ENCODE assay signal across 8 cellular contexts in genomic region chr7:105388373-105389089, GRCh38. TPM values are rescaled to one million over a fixed set of nuclear protein-coding genes. Genes with fewer than 3 reads are reported as not detected.
DNase-seq lines count a peak whose midpoint lies in the region; ATAC-seq and TF ChIP-seq lines count a peak whose summit lies in the region.

Gene SRPK2 (minus strand): TSS chr7:105388921.

- peak; percentile 67 for DNase-seq in CD1c-positive myeloid dendritic cell (ENCODE audit: extremely low spot score)
- DNase-seq in OCI-M1 (lab: John Stamatoyannopoulos, UW) = peak; percentile 54
- peak; percentile 75 for DNase-seq in activated T-helper 1 cell treated with anti-CD3 and anti-CD28 coated beads, Interleukin-12 subunit alpha, Interleukin-12 subunit beta, Interleukin-2, Interleukin-4 antibody, amounts not matched to agents 30 ng/mL and 10 ng/mL and 1 ng/mL, durations not matched to agents 14 hours and 24 hours and 36 hours (ENCODE audit: low spot score)
- peak; percentile 61 for DNase-seq in fibroblast of gingiva (ENCODE audit: low read depth)
- DNase-seq in natural killer cell treated with Interleukin-12 subunit alpha and Interleukin-12 subunit beta and Interleukin-15 and Interleukin-18, amount 100 ng/mL, for 72 hours (ENCODE audit: low spot score) = peak; percentile 90
- peak; percentile 49 to 80 (median 65) for DNase-seq in stimulated activated naive CD4-positive, alpha-beta T cell (lab: John Stamatoyannopoulos, UW)

- peaks cover 9% of the 10 kb centered on the region for H3K36me3 Mint-ChIP-seq in activated T-helper 1 cell treated with anti-CD3 and anti-CD28 coated beads, Interleukin-12 subunit alpha, Interleukin-12 subunit beta, Interleukin-2, Interleukin-4 antibody, amounts not matched to agents 30 ng/mL and 10 ng/mL and 1 ng/mL, durations not matched to agents 14 hours and 24 hours and 36 hours (ENCODE audit: low read depth)
- H3K36me3 Mint-ChIP-seq in natural killer cell treated with Interleukin-12 subunit alpha and Interleukin-12 subunit beta and Interleukin-15 and Interleukin-18, amount 100 ng/mL, for 72 hours = peaks cover 5% of the 10 kb centered on the region

- peak; percentile 55 for TF ChIP-seq POLR2A in GM19099 (IDR thresholded peaks at IDR 0.05; ENCODE audit: extremely low read depth, insufficient read length, low read depth)

- intact Hi-C loops in activated T-helper 1 cell treated with anti-CD3 and anti-CD28 coated beads, Interleukin-12 subunit alpha, Interleukin-12 subunit beta, Interleukin-2, Interleukin-4 antibody, amounts not matched to agents 30 ng/mL and 10 ng/mL and 1 ng/mL, durations not matched to agents 14 hours and 24 hours and 36 hours (cut with micrococcal nuclease) = loop anchor here (1.0 to 5.0 kb wide), 8 partner anchors 36 to 1181 kb away; partner anchors contain the start of genes ORC5 and PUS7

- peaks cover 29% of the 10 kb centered on the region for H3K4me1 Mint-ChIP-seq in activated T-helper 1 cell treated with anti-CD3 and anti-CD28 coated beads, Interleukin-12 subunit alpha, Interleukin-12 subunit beta, Interleukin-2, Interleukin-4 antibody, amounts not matched to agents 30 ng/mL and 10 ng/mL and 1 ng/mL, durations not matched to agents 14 hours and 24 hours and 36 hours (ENCODE audit: low read depth)
- peaks cover 24 to 31% of the 10 kb centered on the region in 2 donors for H3K4me1 Mint-ChIP-seq in natural killer cell treated with Interleukin-12 subunit alpha and Interleukin-12 subunit beta and Interleukin-15 and Interleukin-18, amount 100 ng/mL, for 72 hours (ENCODE audit: low read depth in 2 of 2)

- peak; percentile 82 for ATAC-seq in HG03432 (IDR thresholded peaks at IDR 0.05; ENCODE audit: unreplicated experiment)
- peak; percentile 91 to 94 for ATAC-seq in natural killer cell treated with Interleukin-12 subunit alpha and Interleukin-12 subunit beta and Interleukin-15 and Interleukin-18, amount 100 ng/mL, for 72 hours

- no peaks in the 10 kb centered on the region for H3K9me3 Mint-ChIP-seq in activated T-helper 1 cell treated with anti-CD3 and anti-CD28 coated beads, Interleukin-12 subunit alpha, Interleukin-12 subunit beta, Interleukin-2, Interleukin-4 antibody, amounts not matched to agents 30 ng/mL and 10 ng/mL and 1 ng/mL, durations not matched to agents 14 hours and 24 hours and 36 hours
- no peaks in the 10 kb centered on the region for H3K9me3 Mint-ChIP-seq in natural killer cell treated with Interleukin-12 subunit alpha and Interleukin-12 subunit beta and Interleukin-15 and Interleukin-18, amount 100 ng/mL, for 72 hours

- peak within 1 kb of the TSS; percentile 95 for H3K27ac Mint-ChIP-seq in activated T-helper 1 cell treated with anti-CD3 and anti-CD28 coated beads, Interleukin-12 subunit alpha, Interleukin-12 subunit beta, Interleukin-2, Interleukin-4 antibody, amounts not matched to agents 30 ng/mL and 10 ng/mL and 1 ng/mL, durations not matched to agents 14 hours and 24 hours and 36 hours
- peak within 1 kb of the TSS; percentile 76 to 84 for H3K27ac Mint-ChIP-seq in natural killer cell treated with Interleukin-12 subunit alpha and Interleukin-12 subunit beta and Interleukin-15 and Interleukin-18, amount 100 ng/mL, for 72 hours

- H3K4me3 Mint-ChIP-seq in activated T-helper 1 cell treated with anti-CD3 and anti-CD28 coated beads, Interleukin-12 subunit alpha, Interleukin-12 subunit beta, Interleukin-2, Interleukin-4 antibody, amounts not matched to agents 30 ng/mL and 10 ng/mL and 1 ng/mL, durations not matched to agents 14 hours and 24 hours and 36 hours = peak within 1 kb of the TSS; percentile 95
- H3K4me3 Mint-ChIP-seq in natural killer cell treated with Interleukin-12 subunit alpha and Interleukin-12 subunit beta and Interleukin-15 and Interleukin-18, amount 100 ng/mL, for 72 hours = peak within 1 kb of the TSS; percentile 96

- H3K27me3 Mint-ChIP-seq in activated T-helper 1 cell treated with anti-CD3 and anti-CD28 coated beads, Interleukin-12 subunit alpha, Interleukin-12 subunit beta, Interleukin-2, Interleukin-4 antibody, amounts not matched to agents 30 ng/mL and 10 ng/mL and 1 ng/mL, durations not matched to agents 14 hours and 24 hours and 36 hours (ENCODE audit: insufficient read depth) = peaks cover 4% of the 10 kb centered on the region
- no peaks in the 10 kb centered on the region for H3K27me3 Mint-ChIP-seq in natural killer cell treated with Interleukin-12 subunit alpha and Interleukin-12 subunit beta and Interleukin-15 and Interleukin-18, amount 100 ng/mL, for 72 hours

RNA-seq across cellular contexts. Expression of gene SRPK2, which starts in this region (rescaled TPM):
- 56.4 and 58.3 TPM in 2 replicates for total RNA-seq in activated T-helper 1 cell treated with anti-CD3 and anti-CD28 coated beads, Interleukin-12 subunit alpha, Interleukin-12 subunit beta, Interleukin-2, Interleukin-4 antibody, amounts not matched to agents 30 ng/mL and 10 ng/mL and 1 ng/mL, durations not matched to agents 14 hours and 24 hours and 36 hours
- total RNA-seq in natural killer cell treated with Interleukin-12 subunit alpha and Interleukin-12 subunit beta and Interleukin-15 and Interleukin-18, amount 100 ng/mL, for 72 hours = 10 to 100 TPM; 39.1 to 47.3 TPM

Comparison
In these comparisons a context has a peak if more than half of its experiments do, and no peak if none do; other contexts are left out.
1. Peak in every context shown above with its lines: DNase-seq and ATAC-seq.